1 cellular context compared by ENCODE assay signal in genomic region chr7:54743580-54743979, GRCh38.
TF ChIP-seq lines count a peak whose summit lies in the region.

No MANE protein-coding gene starts in this region.

TF ChIP-seq in K562, 482 proteins besides CTCF, POLR2A, EP300 and RAD21 (continued from another document and continues in another):
- TF ChIP-seq MGA (IDR thresholded peaks at IDR 0.05) (no peak), NEUROD1 (IDR thresholded peaks at IDR 0.05; ENCODE audit: borderline replicate concordance, low read depth, low read length, partially characterized antibody) (no peak), TEAD4 (IDR thresholded peaks at IDR 0.05; ENCODE audit: low read length) (peak; percentile 75), TEAD4 (CRISPR knock-in tag; IDR thresholded peaks at IDR 0.05; ENCODE audit: borderline replicate concordance) (no peak), ARID3A (IDR thresholded peaks at IDR 0.05; ENCODE audit: borderline replicate concordance, low read depth, low read length) (no peak), NKRF (IDR thresholded peaks at IDR 0.05; ENCODE audit: borderline replicate concordance) (no peak), SIX5 (IDR thresholded peaks at IDR 0.05; ENCODE audit: borderline replicate concordance in 1 of 2, insufficient read depth in 1 of 2, low read depth in 1 of 2, low read length in 2 of 2) (no peak), PML (IDR thresholded peaks at IDR 0.05; ENCODE audit: low read length) (peak; percentile 41; the same call in 1 of the 2 replicates), PRPF4 (IDR thresholded peaks at IDR 0.05; ENCODE audit: insufficient read depth, low read depth, low read length, poor library complexity, severe bottlenecking) (no peak), HINFP (tag; conservative IDR thresholded peaks at IDR 0.05; ENCODE audit: low read depth) (peak; percentile 65), MEF2D (tag; conservative IDR thresholded peaks at IDR 0.05; ENCODE audit: low read depth) (peak; percentile 75), SMAD4 (CRISPR knock-in tag; conservative IDR thresholded peaks at IDR 0.05) (peak; percentile 53; the same call in 1 of the 2 replicates), ZFP91 (CRISPR knock-in tag; IDR thresholded peaks at IDR 0.05) (no peak), KLF16 (IDR thresholded peaks at IDR 0.05) (0 out of 2 replicates have a peak, but pooled peaks have one; percentile 18), KDM1A (IDR thresholded peaks at IDR 0.05) (peak in 1 of 2 experiments; percentile 46; a peak in 1 of 4 replicates), ZNF584 (CRISPR knock-in tag; IDR thresholded peaks at IDR 0.05; ENCODE audit: low read depth) (peak; percentile 70; the same call in 1 of the 2 replicates), ZNF23 (CRISPR knock-in tag; IDR thresholded peaks at IDR 0.05) (no peak), HMBOX1 (IDR thresholded peaks at IDR 0.05) (peak; percentile 86)
- TF ChIP-seq, protein P1, sequence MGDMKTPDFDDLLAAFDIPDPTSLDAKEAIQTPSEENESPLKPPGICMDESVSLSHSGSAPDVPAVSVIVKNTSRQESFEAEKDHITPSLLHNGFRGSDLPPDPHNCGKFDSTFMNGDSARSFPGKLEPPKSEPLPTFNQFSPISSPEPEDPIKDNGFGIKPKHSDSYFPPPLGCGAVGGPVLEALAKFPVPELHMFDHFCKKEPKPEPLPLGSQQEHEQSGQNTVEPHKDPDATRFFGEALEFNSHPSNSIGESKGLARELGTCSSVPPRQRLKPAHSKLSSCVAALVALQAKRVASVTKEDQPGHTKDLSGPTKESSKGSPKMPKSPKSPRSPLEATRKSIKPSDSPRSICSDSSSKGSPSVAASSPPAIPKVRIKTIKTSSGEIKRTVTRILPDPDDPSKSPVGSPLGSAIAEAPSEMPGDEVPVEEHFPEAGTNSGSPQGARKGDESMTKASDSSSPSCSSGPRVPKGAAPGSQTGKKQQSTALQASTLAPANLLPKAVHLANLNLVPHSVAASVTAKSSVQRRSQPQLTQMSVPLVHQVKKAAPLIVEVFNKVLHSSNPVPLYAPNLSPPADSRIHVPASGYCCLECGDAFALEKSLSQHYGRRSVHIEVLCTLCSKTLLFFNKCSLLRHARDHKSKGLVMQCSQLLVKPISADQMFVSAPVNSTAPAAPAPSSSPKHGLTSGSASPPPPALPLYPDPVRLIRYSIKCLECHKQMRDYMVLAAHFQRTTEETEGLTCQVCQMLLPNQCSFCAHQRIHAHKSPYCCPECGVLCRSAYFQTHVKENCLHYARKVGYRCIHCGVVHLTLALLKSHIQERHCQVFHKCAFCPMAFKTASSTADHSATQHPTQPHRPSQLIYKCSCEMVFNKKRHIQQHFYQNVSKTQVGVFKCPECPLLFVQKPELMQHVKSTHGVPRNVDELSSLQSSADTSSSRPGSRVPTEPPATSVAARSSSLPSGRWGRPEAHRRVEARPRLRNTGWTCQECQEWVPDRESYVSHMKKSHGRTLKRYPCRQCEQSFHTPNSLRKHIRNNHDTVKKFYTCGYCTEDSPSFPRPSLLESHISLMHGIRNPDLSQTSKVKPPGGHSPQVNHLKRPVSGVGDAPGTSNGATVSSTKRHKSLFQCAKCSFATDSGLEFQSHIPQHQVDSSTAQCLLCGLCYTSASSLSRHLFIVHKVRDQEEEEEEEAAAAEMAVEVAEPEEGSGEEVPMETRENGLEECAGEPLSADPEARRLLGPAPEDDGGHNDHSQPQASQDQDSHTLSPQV (IDR thresholded peaks at IDR 0.05), result peak; percentile 96
